8 cellular contexts compared by ENCODE assay signal in the genomic region with DNA sequence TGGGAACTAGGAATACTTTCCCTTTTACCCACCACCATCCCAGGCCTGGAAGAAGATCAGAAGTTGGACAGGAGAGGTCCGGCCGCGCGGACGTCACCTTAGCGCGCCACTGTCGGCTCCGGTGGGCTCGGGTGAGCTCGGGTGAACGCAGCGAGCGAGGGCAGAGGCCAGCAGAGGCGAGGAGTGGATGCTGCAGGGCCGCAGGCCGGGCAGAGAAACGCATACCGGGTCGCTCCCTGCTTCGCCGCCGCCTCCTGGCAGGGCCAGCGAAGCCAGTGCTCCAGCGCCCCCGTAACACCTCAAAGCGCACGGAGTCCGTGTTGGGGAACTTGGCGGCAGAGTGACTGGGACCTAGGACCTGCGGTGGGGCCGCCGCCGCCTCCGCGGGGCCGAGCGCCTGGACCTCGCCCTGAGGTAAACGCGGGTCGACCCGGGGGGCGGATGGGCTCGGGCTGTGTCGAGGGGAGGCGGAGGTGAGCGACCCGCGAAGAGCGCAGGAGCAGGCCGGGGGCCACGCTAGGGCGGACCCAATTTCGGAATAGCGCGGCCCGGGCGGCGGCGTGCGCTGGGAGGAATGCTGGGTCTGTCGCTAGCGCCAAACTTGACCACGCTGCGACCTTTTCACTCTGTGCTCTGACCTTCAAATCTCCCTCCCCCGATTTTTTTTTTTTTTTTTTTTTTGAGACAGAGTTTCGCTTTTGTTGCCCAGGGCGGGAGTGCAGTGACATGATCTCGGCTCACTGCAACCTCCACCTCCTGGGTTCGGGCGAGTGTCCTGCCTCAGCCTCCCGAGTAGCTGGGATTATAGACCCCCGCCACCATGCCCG. TPM values are rescaled to one million over a fixed set of nuclear protein-coding genes. Genes with fewer than 3 reads are reported as not detected.
DNase-seq lines count a peak whose midpoint lies in the region; ATAC-seq and TF ChIP-seq lines count a peak whose summit lies in the region.

No MANE protein-coding gene starts in this region.

- CTCF ChIA-PET in activated CD8-positive, alpha-beta memory T cell treated with anti-CD3 and anti-CD28 coated beads, Interleukin-2, amount 10 ng/mL, durations not matched to agents 7 days and 5 days (lab: Charles Lee) = interaction anchor here (0.7 to 1.4 kb wide), 5 partner anchors 75 to 1496 kb away, joined by 3 to 7 read pairs (median 4); no protein-coding TSS in a partner anchor

- H3K27me3 ChIP-seq in Karpas-422 (ENCODE audit: low read length) = no peaks in the 10 kb centered on the region

- H3K4me1 Mint-ChIP-seq in activated CD8-positive, alpha-beta memory T cell treated with anti-CD3 and anti-CD28 coated beads, Interleukin-2, amount 10 ng/mL, durations not matched to agents 7 days and 5 days = peaks cover 5% of the 10 kb centered on the region
- H3K4me1 Mint-ChIP-seq in osteocyte (ENCODE audit: unreplicated experiment) = peaks cover 3% of the 10 kb centered on the region

- H3K4me1 ChIP-seq in Karpas-422 (ENCODE audit: low read length) = no peaks in the 10 kb centered on the region

- no peak overlapping the region for H2AFZ ChIP-seq in Karpas-422 (ENCODE audit: low read length)

- peak overlapping the region; percentile 55 for H3K4me3 Mint-ChIP-seq in activated CD8-positive, alpha-beta memory T cell treated with anti-CD3 and anti-CD28 coated beads, Interleukin-2, amount 10 ng/mL, durations not matched to agents 7 days and 5 days
- H3K4me3 Mint-ChIP-seq in osteocyte (ENCODE audit: unreplicated experiment) = peak overlapping the region; percentile 55

- intact Hi-C loops in Right ventricle myocardium superior (cut with DNase I) = no loop called here

- no peaks in the 10 kb centered on the region for H3K9me3 ChIP-seq in Karpas-422 (ENCODE audit: low read length)

- H3K36me3 Mint-ChIP-seq in activated CD8-positive, alpha-beta memory T cell treated with anti-CD3 and anti-CD28 coated beads, Interleukin-2, amount 10 ng/mL, durations not matched to agents 7 days and 5 days = no peaks in the 10 kb centered on the region
- no peaks in the 10 kb centered on the region for H3K36me3 Mint-ChIP-seq in osteocyte (ENCODE audit: unreplicated experiment)

- peak; percentile 77 for ATAC-seq in activated CD8-positive, alpha-beta memory T cell treated with anti-CD3 and anti-CD28 coated beads, Interleukin-2, amount 10 ng/mL, durations not matched to agents 7 days and 5 days
- ATAC-seq in Right ventricle myocardium superior (ENCODE audit: poor library complexity) = peak; percentile 90
- no peak for ATAC-seq in GM21528 (IDR thresholded peaks at IDR 0.05; ENCODE audit: low FRiP score, unreplicated experiment)

- peaks cover 74% of the 10 kb centered on the region for H3K27me3 Mint-ChIP-seq in activated CD8-positive, alpha-beta memory T cell treated with anti-CD3 and anti-CD28 coated beads, Interleukin-2, amount 10 ng/mL, durations not matched to agents 7 days and 5 days
- H3K27me3 Mint-ChIP-seq in osteocyte (ENCODE audit: unreplicated experiment) = peaks cover 51% of the 10 kb centered on the region

- H4K20me1 ChIP-seq in Karpas-422 (ENCODE audit: insufficient read depth, low read depth, low read length) = no peaks in the 10 kb centered on the region

- H3K9ac ChIP-seq in Karpas-422 (ENCODE audit: low read length) = no peak overlapping the region

- no peak for TF ChIP-seq CTCF in osteocyte (IDR thresholded peaks at IDR 0.05)

- H3K27ac Mint-ChIP-seq in activated CD8-positive, alpha-beta memory T cell treated with anti-CD3 and anti-CD28 coated beads, Interleukin-2, amount 10 ng/mL, durations not matched to agents 7 days and 5 days = no peak overlapping the region
- no peak overlapping the region for H3K27ac Mint-ChIP-seq in osteocyte (ENCODE audit: unreplicated experiment)

- no peak overlapping the region for H3K27ac ChIP-seq in Karpas-422 (ENCODE audit: low read length)

- H3K79me2 ChIP-seq in Karpas-422 (ENCODE audit: low read length) = no peaks in the 10 kb centered on the region

- no peaks in the 10 kb centered on the region for H3K9me2 ChIP-seq in Karpas-422 (replicated peaks; ENCODE audit: insufficient read depth, low read length)

- DNase-seq in GM03348 (ENCODE audit: low spot score) (peak; percentile 74), Right ventricle myocardium superior (peak; percentile 71), osteocyte (ENCODE audit: extremely low spot score, unreplicated experiment) (no peak), NCI-H2196 (lab: John Stamatoyannopoulos, UW; ENCODE audit: unreplicated experiment) (no peak), NCI-H446 (lab: John Stamatoyannopoulos, UW) (no peak), Karpas-422 (no peak)
- DNase-seq in activated CD8-positive, alpha-beta memory T cell treated with anti-CD3 and anti-CD28 coated beads, Interleukin-2, amount 10 ng/mL, durations not matched to agents 7 days and 5 days = no peak

- no peaks in the 10 kb centered on the region for H3K9me3 Mint-ChIP-seq in activated CD8-positive, alpha-beta memory T cell treated with anti-CD3 and anti-CD28 coated beads, Interleukin-2, amount 10 ng/mL, durations not matched to agents 7 days and 5 days (ENCODE audit: low read depth)
- no peaks in the 10 kb centered on the region for H3K9me3 Mint-ChIP-seq in osteocyte (ENCODE audit: unreplicated experiment)

- H3K36me3 ChIP-seq in Karpas-422 (ENCODE audit: insufficient read depth, low read length) = no peaks in the 10 kb centered on the region

- H3K4me2 ChIP-seq in Karpas-422 (ENCODE audit: low read depth, low read length, poor library complexity, severe bottlenecking) = no peak overlapping the region

- no peak overlapping the region for H3K4me3 ChIP-seq in Karpas-422 (ENCODE audit: low read length)

RNA-seq across cellular contexts. Expression of gene CYP11A1, which starts 1.6 kb away (rescaled TPM):
- total RNA-seq in activated CD8-positive, alpha-beta memory T cell treated with anti-CD3 and anti-CD28 coated beads, Interleukin-2, amount 10 ng/mL, durations not matched to agents 7 days and 5 days = under 1 TPM in 1 of 2 experiments, not detected in 1; 0.55 TPM
- total RNA-seq in Right ventricle myocardium superior (0.51 TPM), osteocyte (not detected in 2 replicates)
- not detected in 2 replicates for total RNA-seq in Karpas-422 (2014; rRNA removed; shearing (Covaris generic); ENCODE audit: low replicate concordance)

Comparison
In these comparisons a context has a peak if more than half of its experiments do, and no peak if none do; other contexts are left out.
1. DNase-seq: peak in GM03348 (single experiment) and Right ventricle myocardium superior (single experiment); none in activated CD8-positive, alpha-beta memory T cell treated with anti-CD3 and anti-CD28 coated beads, Interleukin-2, amount 10 ng/mL, durations not matched to agents 7 days and 5 days (single experiment), osteocyte (single experiment), NCI-H2196 (single experiment), NCI-H446 (0 of 2) and Karpas-422 (single experiment).